ENCODE assay signal across 1 cellular context in genomic region chr1:45359882-45360513, GRCh38.
TF ChIP-seq lines count a peak whose summit lies in the region.

No MANE protein-coding gene starts in this region.

TF ChIP-seq in GM23338, 12 proteins besides CTCF, POLR2A, EP300 and RAD21:
- no peak for TF ChIP-seq ZNF462 (CRISPR knock-in tag; IDR thresholded peaks at IDR 0.05)
- TF ChIP-seq JUNB (IDR thresholded peaks at IDR 0.05; ENCODE audit: unreplicated experiment): no peak
- no peak for TF ChIP-seq POLR2AphosphoS5 (IDR thresholded peaks at IDR 0.05; ENCODE audit: low read depth)
- TF ChIP-seq ETS1 (IDR thresholded peaks at IDR 0.05): no peak
- TF ChIP-seq, protein P1, sequence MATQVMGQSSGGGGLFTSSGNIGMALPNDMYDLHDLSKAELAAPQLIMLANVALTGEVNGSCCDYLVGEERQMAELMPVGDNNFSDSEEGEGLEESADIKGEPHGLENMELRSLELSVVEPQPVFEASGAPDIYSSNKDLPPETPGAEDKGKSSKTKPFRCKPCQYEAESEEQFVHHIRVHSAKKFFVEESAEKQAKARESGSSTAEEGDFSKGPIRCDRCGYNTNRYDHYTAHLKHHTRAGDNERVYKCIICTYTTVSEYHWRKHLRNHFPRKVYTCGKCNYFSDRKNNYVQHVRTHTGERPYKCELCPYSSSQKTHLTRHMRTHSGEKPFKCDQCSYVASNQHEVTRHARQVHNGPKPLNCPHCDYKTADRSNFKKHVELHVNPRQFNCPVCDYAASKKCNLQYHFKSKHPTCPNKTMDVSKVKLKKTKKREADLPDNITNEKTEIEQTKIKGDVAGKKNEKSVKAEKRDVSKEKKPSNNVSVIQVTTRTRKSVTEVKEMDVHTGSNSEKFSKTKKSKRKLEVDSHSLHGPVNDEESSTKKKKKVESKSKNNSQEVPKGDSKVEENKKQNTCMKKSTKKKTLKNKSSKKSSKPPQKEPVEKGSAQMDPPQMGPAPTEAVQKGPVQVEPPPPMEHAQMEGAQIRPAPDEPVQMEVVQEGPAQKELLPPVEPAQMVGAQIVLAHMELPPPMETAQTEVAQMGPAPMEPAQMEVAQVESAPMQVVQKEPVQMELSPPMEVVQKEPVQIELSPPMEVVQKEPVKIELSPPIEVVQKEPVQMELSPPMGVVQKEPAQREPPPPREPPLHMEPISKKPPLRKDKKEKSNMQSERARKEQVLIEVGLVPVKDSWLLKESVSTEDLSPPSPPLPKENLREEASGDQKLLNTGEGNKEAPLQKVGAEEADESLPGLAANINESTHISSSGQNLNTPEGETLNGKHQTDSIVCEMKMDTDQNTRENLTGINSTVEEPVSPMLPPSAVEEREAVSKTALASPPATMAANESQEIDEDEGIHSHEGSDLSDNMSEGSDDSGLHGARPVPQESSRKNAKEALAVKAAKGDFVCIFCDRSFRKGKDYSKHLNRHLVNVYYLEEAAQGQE (IDR thresholded peaks at IDR 0.05; ENCODE audit: unreplicated experiment): no peak
- no peak for TF ChIP-seq CREB1 (CRISPR knock-in tag; IDR thresholded peaks at IDR 0.05; ENCODE audit: low read depth)
- TF ChIP-seq ZNF331 (CRISPR knock-in tag; IDR thresholded peaks at IDR 0.05; ENCODE audit: low read depth): no peak
